In the genomic region with DNA sequence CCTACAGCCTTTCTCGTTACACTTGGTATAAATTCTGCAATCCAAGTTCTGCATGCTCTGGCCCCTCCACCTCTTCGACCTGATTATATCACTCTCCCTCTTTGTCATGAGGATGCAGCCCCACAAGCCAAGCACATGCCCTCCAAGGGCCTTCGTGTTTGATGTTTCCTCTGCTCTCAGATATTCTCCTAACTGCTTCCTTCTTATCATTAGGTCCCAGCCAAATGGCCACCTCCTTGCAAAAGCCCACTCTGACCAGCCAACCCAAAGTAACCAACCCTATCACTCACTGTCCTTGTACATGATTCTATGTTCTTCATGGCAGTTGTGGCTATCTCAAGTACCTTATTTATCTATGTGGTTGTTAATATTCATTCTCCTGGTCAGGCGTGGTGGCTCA, we compare ENCODE assay signal across 1 cellular context.
TF ChIP-seq lines count a peak whose summit lies in the region.

No MANE protein-coding gene starts in this region.

TF ChIP-seq in K562, 482 proteins besides CTCF, POLR2A, EP300 and RAD21 (continued from another document):
- TF ChIP-seq, protein P1, sequence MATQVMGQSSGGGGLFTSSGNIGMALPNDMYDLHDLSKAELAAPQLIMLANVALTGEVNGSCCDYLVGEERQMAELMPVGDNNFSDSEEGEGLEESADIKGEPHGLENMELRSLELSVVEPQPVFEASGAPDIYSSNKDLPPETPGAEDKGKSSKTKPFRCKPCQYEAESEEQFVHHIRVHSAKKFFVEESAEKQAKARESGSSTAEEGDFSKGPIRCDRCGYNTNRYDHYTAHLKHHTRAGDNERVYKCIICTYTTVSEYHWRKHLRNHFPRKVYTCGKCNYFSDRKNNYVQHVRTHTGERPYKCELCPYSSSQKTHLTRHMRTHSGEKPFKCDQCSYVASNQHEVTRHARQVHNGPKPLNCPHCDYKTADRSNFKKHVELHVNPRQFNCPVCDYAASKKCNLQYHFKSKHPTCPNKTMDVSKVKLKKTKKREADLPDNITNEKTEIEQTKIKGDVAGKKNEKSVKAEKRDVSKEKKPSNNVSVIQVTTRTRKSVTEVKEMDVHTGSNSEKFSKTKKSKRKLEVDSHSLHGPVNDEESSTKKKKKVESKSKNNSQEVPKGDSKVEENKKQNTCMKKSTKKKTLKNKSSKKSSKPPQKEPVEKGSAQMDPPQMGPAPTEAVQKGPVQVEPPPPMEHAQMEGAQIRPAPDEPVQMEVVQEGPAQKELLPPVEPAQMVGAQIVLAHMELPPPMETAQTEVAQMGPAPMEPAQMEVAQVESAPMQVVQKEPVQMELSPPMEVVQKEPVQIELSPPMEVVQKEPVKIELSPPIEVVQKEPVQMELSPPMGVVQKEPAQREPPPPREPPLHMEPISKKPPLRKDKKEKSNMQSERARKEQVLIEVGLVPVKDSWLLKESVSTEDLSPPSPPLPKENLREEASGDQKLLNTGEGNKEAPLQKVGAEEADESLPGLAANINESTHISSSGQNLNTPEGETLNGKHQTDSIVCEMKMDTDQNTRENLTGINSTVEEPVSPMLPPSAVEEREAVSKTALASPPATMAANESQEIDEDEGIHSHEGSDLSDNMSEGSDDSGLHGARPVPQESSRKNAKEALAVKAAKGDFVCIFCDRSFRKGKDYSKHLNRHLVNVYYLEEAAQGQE (CRISPR knock-in tag; IDR thresholded peaks at IDR 0.05; ENCODE audit: low read depth) = no peak
- TF ChIP-seq SNIP1 (IDR thresholded peaks at IDR 0.05; ENCODE audit: low read depth) (no peak), HMG20B (CRISPR knock-in tag; IDR thresholded peaks at IDR 0.05) (no peak), TCF3 (CRISPR knock-in tag; IDR thresholded peaks at IDR 0.05) (peak; percentile 69), MGA (IDR thresholded peaks at IDR 0.05) (peak; percentile 82), GATA2 (CRISPR knock-in tag; IDR thresholded peaks at IDR 0.05) (0 out of 2 replicates have a peak, but pooled peaks have one; percentile 14), MEIS2 (IDR thresholded peaks at IDR 0.05; ENCODE audit: partially characterized antibody) (peak; percentile 3), RFX7 (CRISPR knock-in tag; IDR thresholded peaks at IDR 0.05) (no peak), NCOR1 (IDR thresholded peaks at IDR 0.05) (peak; percentile 40; the same call in 1 of the 2 replicates)
